8 cellular contexts compared by ENCODE assay signal in genomic region chr1:184296466-184297243, GRCh38.
DNase-seq lines count a peak whose midpoint lies in the region; ATAC-seq and TF ChIP-seq lines count a peak whose summit lies in the region.

No MANE protein-coding gene starts in this region.

- H3K27me3 ChIP-seq in ovary = no peaks in the 10 kb centered on the region

- no peaks in the 10 kb centered on the region for H3K9me3 ChIP-seq in ovary

- intact Hi-C loops in ovary (cut with DNase I) = no loop called here

- no peak for TF ChIP-seq CTCF in fibroblast of mammary gland (conservative IDR thresholded peaks at IDR 0.05; ENCODE audit: control insufficient read depth, insufficient read depth, low read depth, low read length)
- TF ChIP-seq CTCF in ovary (IDR thresholded peaks at IDR 0.05) = no peak

- H3K27ac ChIP-seq in ovary = peak overlapping the region in 1 of 2 donors; percentile 65

- H3K4me3 ChIP-seq in fibroblast of mammary gland (ENCODE audit: control insufficient read depth, low read depth, low read length) = no peak overlapping the region
- no peak overlapping the region for H3K4me3 ChIP-seq in ovary

- TF ChIP-seq EP300 in ovary (IDR thresholded peaks at IDR 0.05) = no peak

- DNase-seq in CMK (ENCODE audit: low read depth) = peak; percentile 24
- peak; percentile 88 for DNase-seq in RPMI7951 (ENCODE audit: low read depth)
- peak; percentile 93 for DNase-seq in fibroblast of mammary gland (ENCODE audit: low read depth)
- DNase-seq in ovary = peak; percentile 82 to 94 (median 90)
- no peak for DNase-seq in NCI-H748 (lab: John Stamatoyannopoulos, UW; ENCODE audit: unreplicated experiment)

- ATAC-seq in HG03354 (IDR thresholded peaks at IDR 0.05; ENCODE audit: poor library complexity, severe bottlenecking, unreplicated experiment) (no peak), HG03520 (IDR thresholded peaks at IDR 0.05; ENCODE audit: unreplicated experiment) (no peak), HG02642 (IDR thresholded peaks at IDR 0.05; ENCODE audit: poor library complexity, unreplicated experiment) (no peak)

- no peak for TF ChIP-seq POLR2A in ovary (IDR thresholded peaks at IDR 0.05)

- 8 to 11% (median 9%) methylated on average over 10 of the region's 10 CpGs for WGBS in ovary, 3 donors

- no peaks in the 10 kb centered on the region for H3K36me3 ChIP-seq in ovary

- peaks cover 6% of the 10 kb centered on the region for H3K4me1 ChIP-seq in ovary (ENCODE audit: insufficient read depth)
